Comparison of ENCODE assay signal across 19 cellular contexts in genomic region chr22:41271787-41272186, GRCh38. TPM values are rescaled to one million over a fixed set of nuclear protein-coding genes. Genes with fewer than 3 reads are reported as not detected.
DNase-seq lines count a peak whose midpoint lies in the region; TF ChIP-seq lines count a peak whose summit lies in the region.
"Had no signal": no experiment of that assay in that cellular context is flagged by ENCODE, and none has a peak within 500 bp of the region (broad histone marks: within the 10 kb centered on the region; RNA-seq: fewer than 3 reads in every experiment).

No MANE protein-coding gene starts in this region.

- no peaks in the 10 kb centered on the region for H3K9me3 ChIP-seq in AG04450 (ENCODE audit: control insufficient read depth, insufficient read depth, low read length)
- no peaks in the 10 kb centered on the region for H3K9me3 ChIP-seq in H9 (ENCODE audit: control insufficient read depth, low read depth, low read length)
- no peaks in the 10 kb centered on the region for H3K9me3 ChIP-seq in trophoblast cell (ENCODE audit: insufficient read depth, low read depth, low read length)
- H3K9me3 ChIP-seq in CD8-positive, alpha-beta memory T cell (ENCODE audit: low read length), result no peaks in the 10 kb centered on the region

- H2AK5ac ChIP-seq in H9 (ENCODE audit: insufficient read length, low read length) (no peak overlapping the region), trophoblast cell (ENCODE audit: low read length) (no peak overlapping the region)

- no peak overlapping the region for H3T11ph ChIP-seq in H9 (ENCODE audit: low read length)

- H3K14ac ChIP-seq in H9 (ENCODE audit: insufficient read depth, low read length), result no peak overlapping the region
- H3K14ac ChIP-seq in trophoblast cell (ENCODE audit: low read length), result no peak overlapping the region

- H3K4me3 ChIP-seq in AG04450 (ENCODE audit: low read depth, low read length) (no peak overlapping the region), trophoblast cell (ENCODE audit: low read depth, low read length) (no peak overlapping the region)
- H3K4me3 ChIP-seq in CD8-positive, alpha-beta memory T cell (ENCODE audit: low read length), result no peak overlapping the region

- H3K79me2 ChIP-seq in H9 (ENCODE audit: insufficient read depth, low read length) (no peaks in the 10 kb centered on the region), trophoblast cell (ENCODE audit: control insufficient read depth, insufficient read depth, low read length, poor library complexity) (no peaks in the 10 kb centered on the region)

- no peaks in the 10 kb centered on the region for H3K23me2 ChIP-seq in H9 (ENCODE audit: insufficient read length, low read depth, low read length, poor library complexity, severe bottlenecking)

- H3K79me1 ChIP-seq in H9 (ENCODE audit: insufficient read depth, low read depth, low read length, poor library complexity, severe bottlenecking), result no peaks in the 10 kb centered on the region
- no peaks in the 10 kb centered on the region for H3K79me1 ChIP-seq in trophoblast cell (ENCODE audit: low read length)

- no peak overlapping the region for H2BK15ac ChIP-seq in H9 (ENCODE audit: low read depth, low read length)

- H3K9me3 Mint-ChIP-seq in H9, result no peaks in the 10 kb centered on the region
- H3K9me3 Mint-ChIP-seq in CD8-positive, alpha-beta memory T cell, result no peaks in the 10 kb centered on the region
- H3K9me3 Mint-ChIP-seq: CD4-positive, alpha-beta memory T cell; IgD-negative memory B cell had no signal

- TF ChIP-seq CTCF in AG04450 (IDR thresholded peaks at IDR 0.05; ENCODE audit: low read depth, low read length) (no peak), H9 (conservative IDR thresholded peaks at IDR 0.05) (no peak)

- no CpG with 5 or more reads among the region's 9 CpGs for WGBS in H9 (ENCODE audit: extremely low coverage, insufficient read length, low lambda C conversion rate)
- no CpG with 5 or more reads among the region's 9 CpGs for WGBS in trophoblast cell (ENCODE audit: extremely low coverage, insufficient coverage, insufficient read length)

- peak overlapping the region in 2 of 3 experiments; percentile 40 to 77; a peak in 3 of 7 replicates for H3K27ac Mint-ChIP-seq in H9
- no peak overlapping the region for H3K27ac Mint-ChIP-seq in CD8-positive, alpha-beta memory T cell
- H3K27ac Mint-ChIP-seq: B cell, IgD-negative memory B cell had no signal

- H3K23ac ChIP-seq in H9 (ENCODE audit: insufficient read length, low read depth, low read length) (no peak overlapping the region), trophoblast cell (ENCODE audit: low read length) (no peak overlapping the region)

- H3K4me3 Mint-ChIP-seq in H9, result no peak overlapping the region
- no peak overlapping the region for H3K4me3 Mint-ChIP-seq in CD8-positive, alpha-beta memory T cell
- H3K4me3 Mint-ChIP-seq: B cell; CD4-positive, alpha-beta memory T cell; IgD-negative memory B cell had no signal

- H2BK12ac ChIP-seq in H9 (ENCODE audit: insufficient read length, low read depth, low read length) (no peak overlapping the region), trophoblast cell (ENCODE audit: low read length) (no peak overlapping the region)

- no peak overlapping the region for H4K12ac ChIP-seq in trophoblast cell (ENCODE audit: low read depth, low read length)

- H4K20me1 ChIP-seq in H9 (ENCODE audit: control insufficient read depth, insufficient read depth, insufficient read length), result no peaks in the 10 kb centered on the region

- H3K4ac ChIP-seq in H9 (ENCODE audit: low read depth, low read length), result no peak overlapping the region
- no peak overlapping the region for H3K4ac ChIP-seq in trophoblast cell (ENCODE audit: low read depth, low read length)

- no peak overlapping the region for H4K8ac ChIP-seq in H9 (replicated peaks; ENCODE audit: insufficient read length, low read depth, low read length)
- H4K8ac ChIP-seq in trophoblast cell (ENCODE audit: low read depth, low read length), result no peak overlapping the region

- H4K91ac ChIP-seq in H9 (ENCODE audit: insufficient read length, low read depth, low read length) (no peak overlapping the region), trophoblast cell (ENCODE audit: low read depth, low read length) (no peak overlapping the region)

- no peak overlapping the region for H3K9ac ChIP-seq in H9 (ENCODE audit: extremely low read depth, insufficient read length, low read length)
- no peak overlapping the region for H3K9ac ChIP-seq in trophoblast cell (ENCODE audit: low read length)

- H3K36me3 ChIP-seq in trophoblast cell (ENCODE audit: control insufficient read depth in 1 of 2, insufficient read depth in 2 of 2, low read length in 2 of 2), result peaks cover 76 to 83% of the 10 kb centered on the region in 2 experiments
- H3K36me3 ChIP-seq in CD8-positive, alpha-beta memory T cell (ENCODE audit: insufficient read depth, low read length), result peaks cover 54% of the 10 kb centered on the region

- CTCF ChIA-PET in AG04450 (lab: Charles Lee), result no interaction called here
- CTCF ChIA-PET in CD8-positive, alpha-beta memory T cell (lab: Charles Lee), result no interaction called here

- H3K4me1 ChIP-seq in H9 (ENCODE audit: insufficient read depth, low read length), result no peaks in the 10 kb centered on the region
- no peaks in the 10 kb centered on the region for H3K4me1 ChIP-seq in trophoblast cell (ENCODE audit: control insufficient read depth in 1 of 2, insufficient read depth in 2 of 2, low read length in 2 of 2)
- no peaks in the 10 kb centered on the region for H3K4me1 ChIP-seq in CD8-positive, alpha-beta memory T cell (ENCODE audit: insufficient read depth, low read length)

- no peaks in the 10 kb centered on the region for H3K4me1 Mint-ChIP-seq in H9
- peaks cover 0 to 10% (median 4%) of the 10 kb centered on the region in 3 donors for H3K4me1 Mint-ChIP-seq in CD8-positive, alpha-beta memory T cell
- H3K4me1 Mint-ChIP-seq: B cell had no signal

- no peak overlapping the region for H2BK20ac ChIP-seq in H9 (ENCODE audit: low read depth, low read length, poor library complexity, severe bottlenecking)

- H3K27me3 Mint-ChIP-seq in H9 (ENCODE audit: low read depth), result no peaks in the 10 kb centered on the region; the same call in none of the 2 replicates
- H3K27me3 Mint-ChIP-seq in CD8-positive, alpha-beta memory T cell, result no peaks in the 10 kb centered on the region
- H3K27me3 Mint-ChIP-seq: B cell; CD4-positive, alpha-beta memory T cell; IgD-negative memory B cell had no signal

- H3K36me3 Mint-ChIP-seq in H9 (ENCODE audit: insufficient read depth in 1 of 3, low read depth in 3 of 3), result peaks cover 49 to 86% (median 74%) of the 10 kb centered on the region in 3 experiments; a peak in 6 of 7 replicates
- H3K36me3 Mint-ChIP-seq in CD8-positive, alpha-beta memory T cell, result peaks cover 0 to 79% (median 8%) of the 10 kb centered on the region in 3 donors

- no peak overlapping the region for H3K18ac ChIP-seq in H9 (ENCODE audit: insufficient read length, low read depth, low read length)
- H3K18ac ChIP-seq in trophoblast cell (ENCODE audit: low read length), result no peak overlapping the region

- no peak for DNase-seq in AG04450 (ENCODE audit: low read depth, low spot score)
- no peak for DNase-seq in H9
- DNase-seq in epithelial cell of prostate (ENCODE audit: low read depth, low spot score), result no peak
- peak; percentile 30 to 61 for DNase-seq in trophoblast cell
- DNase-seq in CD8-positive, alpha-beta memory T cell, result no peak
- DNase-seq in NCI-H1092 treated with DMSO at 0.1 percent for 48 hours (lab: John Stamatoyannopoulos, UW), result no peak
- no peak for DNase-seq in T-helper 9 cell
- DNase-seq in GM19238 (ENCODE audit: insufficient read length, low spot score), result no peak
- DNase-seq: ACHN; CD4-positive, alpha-beta memory T cell; DMS 273 treated with DMSO at 0.1 percent for 48 hours; EL; MV-4-11; NCI-H1436 treated with DMSO at 0.1 percent for 48 hours; NCI-H2081; NCI-H524 had no signal

- no peaks in the 10 kb centered on the region for H3K27me3 ChIP-seq in AG04450 (ENCODE audit: control insufficient read depth, insufficient read depth, low read length)
- H3K27me3 ChIP-seq in H9 (ENCODE audit: insufficient read depth, low read length), result no peaks in the 10 kb centered on the region
- no peaks in the 10 kb centered on the region for H3K27me3 ChIP-seq in trophoblast cell (ENCODE audit: insufficient read depth, low read length)
- H3K27me3 ChIP-seq in CD8-positive, alpha-beta memory T cell (ENCODE audit: insufficient read depth, low read length, poor library complexity, severe bottlenecking), result no peaks in the 10 kb centered on the region

- H2BK120ac ChIP-seq in H9 (ENCODE audit: low read depth, low read length, poor library complexity, severe bottlenecking) (no peak overlapping the region), trophoblast cell (ENCODE audit: insufficient read depth, low read length, poor library complexity) (no peak overlapping the region)

- POLR2A ChIA-PET in AG04450 (lab: Yijun Ruan, JAX), result no interaction called here
- POLR2A ChIA-PET in CD8-positive, alpha-beta memory T cell (lab: Charles Lee), result no interaction called here

- H3K56ac ChIP-seq in H9 (ENCODE audit: insufficient read length, low read depth, low read length), result no peak overlapping the region

- H2BK5ac ChIP-seq in H9 (ENCODE audit: insufficient read length, low read length) (no peak overlapping the region), trophoblast cell (ENCODE audit: low read depth, low read length, poor library complexity) (no peak overlapping the region)

- H3K27ac ChIP-seq in AG04450 (ENCODE audit: low read depth, low read length) (peak overlapping the region; percentile 2), H9 (ENCODE audit: insufficient read length, low read depth, low read length) (no peak overlapping the region), epithelial cell of prostate (peak overlapping the region; percentile 14), trophoblast cell (ENCODE audit: low read depth, low read length) (no peak overlapping the region)
- H3K27ac ChIP-seq in CD8-positive, alpha-beta memory T cell (ENCODE audit: low read depth, low read length), result no peak overlapping the region

- H3K4me2 ChIP-seq in H9 (ENCODE audit: insufficient read depth, insufficient read length, low read length), result no peak overlapping the region
- no peak overlapping the region for H3K4me2 ChIP-seq in trophoblast cell (ENCODE audit: low read length)

- H2AFZ ChIP-seq in H9 (ENCODE audit: low read length) (no peak overlapping the region), trophoblast cell (ENCODE audit: insufficient read depth, low read length, poor library complexity) (no peak overlapping the region)

- H4K5ac ChIP-seq in H9 (ENCODE audit: insufficient read length, low read depth, low read length), result no peak overlapping the region

RNA-seq across cellular contexts. Expression of gene RANGAP1, which starts 14.2 kb away (rescaled TPM):
- 75.8 and 94.9 TPM in 2 replicates for polyA plus RNA-seq in AG04450 (2011; rRNA removed)
- polyA minus RNA-seq in AG04450 (2011; rRNA and poly(A)+ RNA removed), result 89.5 and 115 TPM in 2 replicates
- total RNA-seq in H9 (2021), result 130 and 139 TPM in 2 replicates
- polyA plus RNA-seq in trophoblast cell (2013), result 75.2 TPM in 2 replicates
- total RNA-seq in CD8-positive, alpha-beta memory T cell, result 100 to 1,000 TPM; 170 to 182 TPM
- polyA plus RNA-seq in CD8-positive, alpha-beta memory T cell, result 26.9 TPM

RNA-seq across cellular contexts. Expression of gene ZC3H7B, which starts 29.5 kb away (rescaled TPM):
- 55.3 and 68.7 TPM in 2 replicates for polyA plus RNA-seq in AG04450 (2011; rRNA removed)
- polyA minus RNA-seq in AG04450 (2011; rRNA and poly(A)+ RNA removed), result 55.6 and 71.7 TPM in 2 replicates
- 67.0 and 69.3 TPM in 2 replicates for total RNA-seq in H9 (2021)
- 31.6 and 32.5 TPM in 2 replicates for polyA plus RNA-seq in trophoblast cell (2013)
- total RNA-seq in CD8-positive, alpha-beta memory T cell, result 10 to 100 TPM; 58.9 to 59.9 TPM
- 1.5 TPM for polyA plus RNA-seq in CD8-positive, alpha-beta memory T cell

RNA-seq across cellular contexts. Expression of gene CHADL, which starts 31.1 kb away (rescaled TPM):
- polyA plus RNA-seq in AG04450 (2011; rRNA removed), result 0.24 and 0.65 TPM in 2 replicates
- 0.22 and 0.23 TPM in 2 replicates for polyA minus RNA-seq in AG04450 (2011; rRNA and poly(A)+ RNA removed)
- 1.3 and 1.6 TPM in 2 replicates for total RNA-seq in H9 (2021)
- polyA plus RNA-seq in trophoblast cell (2013), result 0.19 and 0.27 TPM in 2 replicates
- total RNA-seq in CD8-positive, alpha-beta memory T cell, result under 1 TPM; 0.16 to 0.20 TPM
- 0.70 TPM for polyA plus RNA-seq in CD8-positive, alpha-beta memory T cell
- total RNA-seq: RPMI7951 had no signal

Comparison
In these comparisons a context has a peak if more than half of its experiments do, and no peak if none do; other contexts are left out.
1. DNase-seq: peak in trophoblast cell (2 of 2); none in AG04450 (single experiment), H9 (single experiment), epithelial cell of prostate (single experiment), CD8-positive, alpha-beta memory T cell (0 of 5), NCI-H1092 treated with DMSO at 0.1 percent for 48 hours (single experiment), T-helper 9 cell (single experiment) and GM19238 (single experiment).
2. H3K27ac ChIP-seq: peak in AG04450 (single experiment) and epithelial cell of prostate (single experiment); none in H9 (single experiment), trophoblast cell (single experiment) and CD8-positive, alpha-beta memory T cell (single experiment).
3. H3K27ac Mint-ChIP-seq: peak in H9 (2 of 3); none in CD8-positive, alpha-beta memory T cell (0 of 8).